Comparison of ENCODE assay signal across 12 cellular contexts in genomic region chr20:20134941-20135572, GRCh38.
DNase-seq lines count a peak whose midpoint lies in the region; ATAC-seq and TF ChIP-seq lines count a peak whose summit lies in the region.
"Had no signal": no experiment of that assay in that cellular context is flagged by ENCODE, and none has a peak within 500 bp of the region (broad histone marks: within the 10 kb centered on the region; RNA-seq: fewer than 3 reads in every experiment).

No MANE protein-coding gene starts in this region.

- no peak overlapping the region for H3K4me3 ChIP-seq in fibroblast of the aortic adventitia (ENCODE audit: low read depth, low read length)

- ATAC-seq in HG03439 (IDR thresholded peaks at IDR 0.05; ENCODE audit: unreplicated experiment) (no peak), HG02938 (IDR thresholded peaks at IDR 0.05; ENCODE audit: unreplicated experiment) (no peak)
- ATAC-seq: CD8-positive, alpha-beta T cell; HCT116 had no signal

- DNase-seq in EH (ENCODE audit: low read depth) (peak; percentile 5), astrocyte of the hippocampus (ENCODE audit: low read depth, low spot score) (peak; percentile 4), fibroblast of the aortic adventitia (ENCODE audit: low read depth) (peak; percentile 16), pulmonary artery endothelial cell (ENCODE audit: low read depth, low spot score) (peak; percentile 44)
- no peak for DNase-seq in NK-92 treated with Interleukin-12 subunit alpha and Interleukin-12 subunit beta, amount 100 ng/mL, for 24 hours (lab: John Stamatoyannopoulos, UW)
- DNase-seq: CD8-positive, alpha-beta T cell; COR-L47; DND-41; GF-D8 had no signal

- no peak for TF ChIP-seq CTCF in fibroblast of the aortic adventitia (IDR thresholded peaks at IDR 0.05; ENCODE audit: insufficient read depth, low read length)
